ENCODE assay signal across 4 cellular contexts in genomic region chr5:4722886-4723285, GRCh38.
"Had no signal": no experiment of that assay in that cellular context is flagged by ENCODE, and none has a peak within 500 bp of the region (broad histone marks: within the 10 kb centered on the region; RNA-seq: fewer than 3 reads in every experiment).

No MANE protein-coding gene starts in this region.

- ATAC-seq: GM23338, HepG2 had no signal

- DNase-seq: H9, HCEC 1CT had no signal
